20 cellular contexts compared by ENCODE assay signal in genomic region chr12:39372204-39372925, GRCh38.
DNase-seq lines count a peak whose midpoint lies in the region; ATAC-seq and TF ChIP-seq lines count a peak whose summit lies in the region.
"Had no signal": no experiment of that assay in that cellular context is flagged by ENCODE, and none has a peak within 500 bp of the region (broad histone marks: within the 10 kb centered on the region; RNA-seq: fewer than 3 reads in every experiment).

No MANE protein-coding gene starts in this region.

- no peak overlapping the region for H3K4me3 ChIP-seq in body of pancreas
- H3K4me3 ChIP-seq in dorsolateral prefrontal cortex = no peak overlapping the region
- H3K4me3 ChIP-seq: ascending aorta, heart left ventricle had no signal

- peaks cover 10% of the 10 kb centered on the region for H3K4me1 ChIP-seq in body of pancreas
- H3K4me1 ChIP-seq: ascending aorta had no signal

- no peak for TF ChIP-seq POLR2A in body of pancreas (IDR thresholded peaks at IDR 0.05)

- ATAC-seq in GM18502 (IDR thresholded peaks at IDR 0.05; ENCODE audit: poor library complexity, unreplicated experiment) (peak; percentile 12), T-cell (replicated peaks in 1 of 4) (no peak), body of pancreas (peak; percentile 52), GM21447 (IDR thresholded peaks at IDR 0.05; ENCODE audit: unreplicated experiment) (no peak)
- ATAC-seq: Panc1, SK-N-SH treated with all-trans-retinoic acid at 6 μM for 48 hours had no signal

- CTCF ChIA-PET in T-cell (lab: Charles Lee) = interaction anchor here (0.5 to 1.5 kb wide), 2 partner anchors 12 to 859 kb away, joined by 4 to 8 read pairs; no protein-coding TSS in a partner anchor

- TF ChIP-seq CTCF in 22Rv1 (IDR thresholded peaks at IDR 0.05) (no peak), body of pancreas (IDR thresholded peaks at IDR 0.05) (no peak), dorsolateral prefrontal cortex (IDR thresholded peaks at IDR 0.05 in 54 of 56, conservative IDR thresholded peaks at IDR 0.05 in 2 of 56; ENCODE audit: low read depth in 1 of 56, partially characterized antibody in 56 of 56) (no peak)

- H3K27me3 ChIP-seq in body of pancreas = no peaks in the 10 kb centered on the region
- no peaks in the 10 kb centered on the region for H3K27me3 ChIP-seq in dorsolateral prefrontal cortex
- H3K27me3 ChIP-seq: ascending aorta, heart left ventricle had no signal

- no peaks in the 10 kb centered on the region for H3K36me3 ChIP-seq in body of pancreas (replicated peaks in 1 of 2; ENCODE audit: insufficient read depth in 1 of 2, low read depth in 2 of 2)
- H3K36me3 ChIP-seq: ascending aorta had no signal

- H3K9me3 Mint-ChIP-seq in T-cell = no peaks in the 10 kb centered on the region
- H3K9me3 Mint-ChIP-seq: endodermal cell, memory B cell had no signal

- peak overlapping the region; percentile 42 to 74 for H3K27ac Mint-ChIP-seq in T-cell
- H3K27ac Mint-ChIP-seq: endodermal cell, memory B cell had no signal

- WGBS in body of pancreas, 2 donors = 90 to 92% methylated on average over 2 of the region's 2 CpGs

- H3K27ac ChIP-seq in 22Rv1 (0 out of 2 replicates have a peak overlapping the region, but pooled peaks have one; percentile 0), body of pancreas (no peak overlapping the region), dorsolateral prefrontal cortex (no peak overlapping the region)
- H3K27ac ChIP-seq: ascending aorta, heart left ventricle had no signal

- peaks cover 11 to 31% (median 16%) of the 10 kb centered on the region in 3 donors for H3K4me1 Mint-ChIP-seq in T-cell

- no peak for DNase-seq in T-cell
- DNase-seq in body of pancreas = no peak
- no peak for DNase-seq in stimulated activated CD4-positive, alpha-beta T cell treated with anti-CD3 and anti-CD28 coated beads, Interleukin-12 subunit alpha, Interleukin-12 subunit beta, amount 100 ng/mL, for 4 hours
- DNase-seq in dorsolateral prefrontal cortex = no peak
- no peak for DNase-seq in iPS-NIHi11 (ENCODE audit: low spot score)
- DNase-seq: activated effector memory CD4-positive, alpha-beta T cell treated with Interleukin-2 at 50 U/mL for 16 hours; COR-L47; endodermal cell; heart left ventricle; islet precursor cell; naive thymus-derived CD4-positive, alpha-beta T cell; NCI-H1105 treated with DMSO at 0.1 percent for 48 hours; stimulated activated CD4-positive, alpha-beta T cell treated with anti-CD3 and anti-CD28 coated beads, Interleukin-4, amount 100 ng/mL, for 1 hour had no signal

- no peaks in the 10 kb centered on the region for H3K36me3 Mint-ChIP-seq in T-cell
- H3K36me3 Mint-ChIP-seq: memory B cell had no signal

- intact Hi-C loops in body of pancreas (cut with DNase I) (no loop called here), dorsolateral prefrontal cortex (cut with DNase I) (no loop called here)

- H3K9me3 ChIP-seq in body of pancreas = no peaks in the 10 kb centered on the region
- H3K9me3 ChIP-seq: ascending aorta, heart left ventricle had no signal

- no peak overlapping the region for H3K4me3 Mint-ChIP-seq in T-cell
- H3K4me3 Mint-ChIP-seq: endodermal cell, memory B cell had no signal

- H3K27me3 Mint-ChIP-seq in T-cell = no peaks in the 10 kb centered on the region
- H3K27me3 Mint-ChIP-seq: memory B cell; naive thymus-derived CD4-positive, alpha-beta T cell had no signal

- POLR2A ChIA-PET in T-cell (lab: Charles Lee) = interaction anchor here in 1 of 2 donors (0.7 kb wide), 1 partner anchor 70 kb away, joined by 3 read pairs; no protein-coding TSS in a partner anchor

Comparison
In these comparisons a context has a peak if more than half of its experiments do, and no peak if none do; other contexts are left out.
1. ATAC-seq: peak in GM18502 (single experiment) and body of pancreas (single experiment); none in T-cell (0 of 4) and GM21447 (single experiment).